In the genomic region with DNA sequence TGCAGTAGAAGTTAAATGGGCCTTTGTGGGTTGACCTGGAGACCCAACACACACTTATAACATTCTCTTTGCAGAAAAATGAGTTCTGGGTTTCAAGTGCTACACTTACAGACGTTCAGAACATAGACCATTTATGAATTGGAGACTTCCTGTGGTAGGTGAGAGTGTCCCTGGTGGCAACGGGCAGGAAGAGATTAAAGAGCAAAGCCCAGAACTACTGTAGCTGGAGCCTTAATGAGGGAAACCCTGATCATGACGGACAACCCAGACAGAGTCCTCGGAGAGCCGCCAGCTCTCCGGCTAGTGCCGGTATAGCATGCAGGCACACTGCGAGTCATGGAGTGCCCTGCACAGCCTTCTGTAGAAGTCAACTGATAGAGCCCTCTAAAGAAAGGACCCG, we compare ENCODE assay signal across 19 cellular contexts. TPM values are rescaled to one million over a fixed set of nuclear protein-coding genes. Genes with fewer than 3 reads are reported as not detected.
DNase-seq lines count a peak whose midpoint lies in the region; ATAC-seq, FAIRE-seq and TF ChIP-seq lines count a peak whose summit lies in the region.
"Had no signal": no experiment of that assay in that cellular context is flagged by ENCODE, and none has a peak within 500 bp of the region (broad histone marks: within the 10 kb centered on the region; RNA-seq: fewer than 3 reads in every experiment).

No MANE protein-coding gene starts in this region.

- no peak overlapping the region for H3K27ac Mint-ChIP-seq in CD14-positive monocyte
- H3K27ac Mint-ChIP-seq: activated B cell treated with CpG ODN at 0.5 μM for 24 hours, nephron had no signal

- no peak for TF ChIP-seq CTCF in HepG2 (CRISPR knock-in tag; IDR thresholded peaks at IDR 0.05)
- no peak for TF ChIP-seq CTCF in right lobe of liver (IDR thresholded peaks at IDR 0.05)
- TF ChIP-seq CTCF in brain microvascular endothelial cell (IDR thresholded peaks at IDR 0.05; ENCODE audit: low read depth, low read length, missing control alignments) = peak; percentile 30
- TF ChIP-seq CTCF in CD14-positive monocyte (IDR thresholded peaks at IDR 0.05) = no peak

- BruUV-seq in HepG2 (replicated peaks; lab: Mats Ljungman, UMichigan) = no TSS peak

- H2AFZ ChIP-seq in HepG2 (ENCODE audit: low read length) = no peak overlapping the region

- H3K9me3 ChIP-seq in HepG2 (ENCODE audit: low read length) (no peaks in the 10 kb centered on the region), right lobe of liver (no peaks in the 10 kb centered on the region)

- peak; percentile 9 for DNase-seq in HepG2 (ENCODE audit: low spot score)
- no peak for DNase-seq in right lobe of liver
- no peak for DNase-seq in brain microvascular endothelial cell
- DNase-seq in effector CD8-positive, alpha-beta T cell (lab: John Stamatoyannopoulos, UW) = no peak
- DNase-seq in left cardiac atrium = no peak
- DNase-seq in CD14-positive monocyte (ENCODE audit: low spot score) = no peak
- DNase-seq: activated B cell treated with CpG ODN at 0.5 μM for 24 hours; activated effector memory CD4-positive, alpha-beta T cell treated with anti-CD3 and anti-CD28 coated beads, Interleukin-2, amount 50 U/mL, for 16 hours; aorta; glutamatergic neuron; H9; KG1; NCI-H1436; NCI-H446 treated with DMSO at 0.1 percent for 48 hours; stimulated activated CD4-positive, alpha-beta T cell treated with anti-CD3 and anti-CD28 coated beads, Interleukin-15, amount 100 ng/mL, for 24 hours had no signal

- POLR2A ChIA-PET in HepG2 (lab: Yijun Ruan, JAX) = no interaction called here

- WGBS in HepG2 (ENCODE audit: low lambda C conversion rate) = 18% methylated on average over 9 of the region's 9 CpGs
- 39% methylated on average over 6 of the region's 9 CpGs for WGBS in right lobe of liver (ENCODE audit: insufficient coverage, low coverage, low lambda C conversion rate, missing lambda C conversion rate)

- H3K4me1 ChIP-seq in HepG2 (ENCODE audit: insufficient read depth, low read length) (no peaks in the 10 kb centered on the region), right lobe of liver (no peaks in the 10 kb centered on the region)

- no peak overlapping the region for H3K9ac ChIP-seq in HepG2 (ENCODE audit: insufficient read depth, low read depth, low read length)

- no peak for TF ChIP-seq EP300 in HepG2 (IDR thresholded peaks at IDR 0.05; ENCODE audit: low read depth in 2 of 2, low read length in 2 of 2)
- no peak for TF ChIP-seq EP300 in HepG2 (CRISPR knock-in tag; IDR thresholded peaks at IDR 0.05; ENCODE audit: borderline replicate concordance)

- H3K9me3 Mint-ChIP-seq in CD14-positive monocyte = no peaks in the 10 kb centered on the region
- H3K9me3 Mint-ChIP-seq: activated B cell treated with CpG ODN at 0.5 μM for 24 hours, H9, nephron had no signal

- TF ChIP-seq RAD21 in HepG2 (CRISPR knock-in tag; IDR thresholded peaks at IDR 0.05) = no peak

- peaks cover 7% of the 10 kb centered on the region for H3K4me1 Mint-ChIP-seq in CD14-positive monocyte

- TF ChIP-seq POLR2A in HepG2 (IDR thresholded peaks at IDR 0.05; ENCODE audit: insufficient read depth in 1 of 2, low read depth in 2 of 2, low read length in 2 of 2) (no peak), right lobe of liver (IDR thresholded peaks at IDR 0.05) (no peak)

- peaks cover 8 to 14% (median 10%) of the 10 kb centered on the region in 3 donors for H3K27me3 Mint-ChIP-seq in CD14-positive monocyte (ENCODE audit: low read depth in 3 of 3)

- H3K4me3 Mint-ChIP-seq in CD14-positive monocyte = peak overlapping the region in 1 of 2 donors; percentile 22
- H3K4me3 Mint-ChIP-seq: activated B cell treated with CpG ODN at 0.5 μM for 24 hours, H9, nephron had no signal

- H3K79me2 ChIP-seq in HepG2 (ENCODE audit: insufficient read depth, low read length) = no peaks in the 10 kb centered on the region

- no peaks in the 10 kb centered on the region for H4K20me1 ChIP-seq in HepG2 (ENCODE audit: insufficient read depth, low read length)

- no peaks in the 10 kb centered on the region for H3K36me3 Mint-ChIP-seq in CD14-positive monocyte

- in situ Hi-C loops in HepG2 (cut with HindIII; ENCODE audit: extremely low pct_ligation_motif_present, low pct_unique_long_range_greater_than_20kb) (loop anchor here (25.0 kb wide), 2 partner anchors 718 to 1093 kb away; partner anchors contain the start of gene EIF2AK2), brain microvascular endothelial cell (cut with HindIII; ENCODE audit: low pct_ligation_motif_present, low sequenced_read_pairs) (no loop called here)

- H3K4me2 ChIP-seq in HepG2 (ENCODE audit: low read depth, low read length) = no peak overlapping the region

- H3K36me3 ChIP-seq in HepG2 (replicated peaks in 1 of 2; ENCODE audit: control insufficient read depth in 1 of 2, insufficient read depth in 2 of 2, low read length in 2 of 2) (no peaks in the 10 kb centered on the region), right lobe of liver (no peaks in the 10 kb centered on the region), brain microvascular endothelial cell (replicated peaks) (no peaks in the 10 kb centered on the region)

- no peak overlapping the region for H3K27ac ChIP-seq in HepG2 (ENCODE audit: extremely low read length, insufficient read depth, low read length)
- H3K27ac ChIP-seq in right lobe of liver = no peak overlapping the region
- no peak overlapping the region for H3K27ac ChIP-seq in brain microvascular endothelial cell

- intact Hi-C loops in HepG2 (cut with micrococcal nuclease; ENCODE audit: unreplicated experiment) (loop anchor here (5.0 kb wide), 1 partner anchor 47 kb away; the partner anchor contains the start of gene RMDN2), right lobe of liver (cut with DNase I) (no loop called here), left cardiac atrium (cut with DNase I) (no loop called here), CD14-positive monocyte (cut with micrococcal nuclease) (no loop called here)

- peaks cover 3 to 43% of the 10 kb centered on the region in 2 experiments; a peak in 3 of 5 replicates for H3K27me3 ChIP-seq in HepG2 (ENCODE audit: control insufficient read depth in 1 of 2, insufficient read depth in 2 of 2, low read length in 2 of 2)
- H3K27me3 ChIP-seq in right lobe of liver = no peaks in the 10 kb centered on the region
- H3K27me3 ChIP-seq in brain microvascular endothelial cell (replicated peaks) = no peaks in the 10 kb centered on the region

- no peak overlapping the region for H3K4me3 ChIP-seq in HepG2 (replicated peaks in 1 of 3; ENCODE audit: insufficient read depth in 1 of 3, low read depth in 2 of 3, low read length in 3 of 3)
- H3K4me3 ChIP-seq in right lobe of liver = no peak overlapping the region
- no peak overlapping the region for H3K4me3 ChIP-seq in brain microvascular endothelial cell (ENCODE audit: low read depth, low read length)

- CTCF ChIA-PET in HepG2 (lab: Yijun Ruan, JAX; ENCODE audit: low intra/inter-chr PET ratio, low total read pairs) = no interaction called here

- no peak for FAIRE-seq in HepG2 (lab: Jason Lieb, UNC)
- FAIRE-seq: colon had no signal

- peak; percentile 90 for ATAC-seq in HepG2
- no peak for ATAC-seq in right lobe of liver
- peak; percentile 60 for ATAC-seq in HG03354 (IDR thresholded peaks at IDR 0.05; ENCODE audit: poor library complexity, severe bottlenecking, unreplicated experiment)
- no peak for ATAC-seq in left cardiac atrium
- ATAC-seq in HG03175 (IDR thresholded peaks at IDR 0.05; ENCODE audit: unreplicated experiment) = no peak

TF ChIP-seq in HepG2, 621 proteins besides CTCF, POLR2A, EP300 and RAD21:
- TF ChIP-seq WIZ (CRISPR knock-in tag; IDR thresholded peaks at IDR 0.05) (no peak), ZNF34 (CRISPR knock-in tag; IDR thresholded peaks at IDR 0.05; ENCODE audit: borderline replicate concordance) (no peak), ZKSCAN5 (CRISPR knock-in tag; IDR thresholded peaks at IDR 0.05) (no peak), ZNF383 (CRISPR knock-in tag; IDR thresholded peaks at IDR 0.05; ENCODE audit: borderline replicate concordance) (no peak), CBX2 (IDR thresholded peaks at IDR 0.05; ENCODE audit: low read depth, low read length) (no peak), CBX2 (CRISPR knock-in tag; IDR thresholded peaks at IDR 0.05; ENCODE audit: low read depth) (no peak), SETDB1 (CRISPR knock-in tag; IDR thresholded peaks at IDR 0.05; ENCODE audit: borderline replicate concordance) (no peak), ZNF781 (CRISPR knock-in tag; IDR thresholded peaks at IDR 0.05; ENCODE audit: borderline replicate concordance, not compliant biosample characterization) (no peak), DR1 (CRISPR knock-in tag; IDR thresholded peaks at IDR 0.05) (no peak), RXRA (CRISPR knock-in tag; IDR thresholded peaks at IDR 0.05) (no peak)

RNA-seq across cellular contexts. Expression of gene RMDN2, which starts 44.5 kb away (rescaled TPM):
- 4.7 and 8.9 TPM in 2 replicates for total RNA-seq in HepG2 (2016; rRNA removed; fragmentation: Illumina TruSeq; extraction: Trizol)
- 15.2 and 18.1 TPM in 2 replicates for total RNA-seq in HepG2 (2016; cell fraction: cytosol; rRNA removed; fragmentation: Illumina TruSeq; extraction: Trizol; ENCODE audit: low read depth)
- 5.3 and 9.6 TPM in 2 replicates for total RNA-seq in HepG2 (2016; cell fraction: insoluble cytoplasmic fraction; rRNA removed; fragmentation: Illumina TruSeq; extraction: Trizol)
- total RNA-seq in HepG2 (2016; cell fraction: membrane; rRNA removed; fragmentation: Illumina TruSeq; extraction: Trizol) = 6.2 and 8.7 TPM in 2 replicates
- total RNA-seq in HepG2 (2016; cell fraction: nucleus; rRNA removed; fragmentation: Illumina TruSeq; extraction: Trizol) = 19.6 and 19.9 TPM in 2 replicates
- polyA plus RNA-seq in HepG2 (2011; rRNA removed) = 1.9 and 2.3 TPM in 2 replicates
- 0.59 and 0.99 TPM in 2 replicates for polyA plus RNA-seq in HepG2 (2011; cell fraction: cytosol; rRNA removed)
- 1.8 and 2.1 TPM in 2 replicates for polyA plus RNA-seq in HepG2 (2011; cell fraction: nucleus; rRNA removed)
- 2.1 and 2.7 TPM in 2 replicates for polyA plus RNA-seq in HepG2 (2012)
- polyA plus RNA-seq in HepG2 (2016; cell fraction: cytosol; fragmentation: Illumina TruSeq; extraction: Trizol; ENCODE audit: low read depth) = 0.79 and 0.85 TPM in 2 replicates
- polyA plus RNA-seq in HepG2 (2016; cell fraction: insoluble cytoplasmic fraction; fragmentation: Illumina TruSeq; extraction: Trizol; ENCODE audit: low read depth) = 3.2 and 3.5 TPM in 2 replicates
- polyA plus RNA-seq in HepG2 (2016; cell fraction: membrane; fragmentation: Illumina TruSeq; extraction: Trizol; ENCODE audit: low read depth) = 1.1 and 1.6 TPM in 2 replicates
- polyA plus RNA-seq in HepG2 (2016; cell fraction: nucleus; fragmentation: Illumina TruSeq; extraction: Trizol; ENCODE audit: insufficient read depth, low read depth) = 16.4 and 18.5 TPM in 2 replicates
- polyA minus RNA-seq in HepG2 (2011; rRNA and poly(A)+ RNA removed; ENCODE audit: low replicate concordance) = 0.40 and 0.84 TPM in 2 replicates
- polyA minus RNA-seq in HepG2 (2011; cell fraction: cytosol; rRNA and poly(A)+ RNA removed) = 1.8 and 2.2 TPM in 2 replicates
- 13.8 and 14.3 TPM in 2 replicates for polyA minus RNA-seq in HepG2 (2011; cell fraction: nucleus; rRNA and poly(A)+ RNA removed)
- total RNA-seq in right lobe of liver = 10 to 100 TPM in 5 of 6 experiments, 1 to 10 TPM in 1; 8.8 to 18.5 (median 15.7) TPM
- 1 to 10 TPM; 4.6 to 5.8 TPM for total RNA-seq in left cardiac atrium
- 10 to 100 TPM; 10.7 to 14.3 TPM for polyA plus RNA-seq in CD14-positive monocyte

Comparison
In these comparisons a context has a peak if more than half of its experiments do, and no peak if none do; other contexts are left out.
1. ATAC-seq: peak in HepG2 (single experiment) and HG03354 (single experiment); none in right lobe of liver (0 of 4), left cardiac atrium (0 of 2) and HG03175 (single experiment).